Comparison of ENCODE assay signal across 2 cellular contexts in genomic region chr12:78118036-78118435, GRCh38.
TF ChIP-seq lines count a peak whose summit lies in the region.

No MANE protein-coding gene starts in this region.

TF ChIP-seq in SK-N-SH treated with all-trans-retinoic acid at 6 μM for 48 hours, 23 proteins besides CTCF, POLR2A, EP300 and RAD21 (continued from another document):
- TF ChIP-seq, protein P1, sequence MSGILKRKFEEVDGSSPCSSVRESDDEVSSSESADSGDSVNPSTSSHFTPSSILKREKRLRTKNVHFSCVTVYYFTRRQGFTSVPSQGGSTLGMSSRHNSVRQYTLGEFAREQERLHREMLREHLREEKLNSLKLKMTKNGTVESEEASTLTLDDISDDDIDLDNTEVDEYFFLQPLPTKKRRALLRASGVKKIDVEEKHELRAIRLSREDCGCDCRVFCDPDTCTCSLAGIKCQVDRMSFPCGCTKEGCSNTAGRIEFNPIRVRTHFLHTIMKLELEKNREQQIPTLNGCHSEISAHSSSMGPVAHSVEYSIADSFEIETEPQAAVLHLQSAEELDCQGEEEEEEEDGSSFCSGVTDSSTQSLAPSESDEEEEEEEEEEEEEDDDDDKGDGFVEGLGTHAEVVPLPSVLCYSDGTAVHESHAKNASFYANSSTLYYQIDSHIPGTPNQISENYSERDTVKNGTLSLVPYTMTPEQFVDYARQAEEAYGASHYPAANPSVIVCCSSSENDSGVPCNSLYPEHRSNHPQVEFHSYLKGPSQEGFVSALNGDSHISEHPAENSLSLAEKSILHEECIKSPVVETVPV (CRISPR knock-in tag; IDR thresholded peaks at IDR 0.05), result no peak
- TF ChIP-seq TSHZ2 (CRISPR knock-in tag; IDR thresholded peaks at IDR 0.05) (no peak), CSDC2 (CRISPR knock-in tag; IDR thresholded peaks at IDR 0.05) (no peak), ISL1 (CRISPR knock-in tag; IDR thresholded peaks at IDR 0.05) (no peak), ESRRG (CRISPR knock-in tag; IDR thresholded peaks at IDR 0.05) (no peak), ZNF8 (CRISPR knock-in tag; IDR thresholded peaks at IDR 0.05) (no peak)

TF ChIP-seq in H1, 55 proteins besides CTCF, POLR2A, EP300 and RAD21 (continued from another document):
- TF ChIP-seq, protein P2, sequence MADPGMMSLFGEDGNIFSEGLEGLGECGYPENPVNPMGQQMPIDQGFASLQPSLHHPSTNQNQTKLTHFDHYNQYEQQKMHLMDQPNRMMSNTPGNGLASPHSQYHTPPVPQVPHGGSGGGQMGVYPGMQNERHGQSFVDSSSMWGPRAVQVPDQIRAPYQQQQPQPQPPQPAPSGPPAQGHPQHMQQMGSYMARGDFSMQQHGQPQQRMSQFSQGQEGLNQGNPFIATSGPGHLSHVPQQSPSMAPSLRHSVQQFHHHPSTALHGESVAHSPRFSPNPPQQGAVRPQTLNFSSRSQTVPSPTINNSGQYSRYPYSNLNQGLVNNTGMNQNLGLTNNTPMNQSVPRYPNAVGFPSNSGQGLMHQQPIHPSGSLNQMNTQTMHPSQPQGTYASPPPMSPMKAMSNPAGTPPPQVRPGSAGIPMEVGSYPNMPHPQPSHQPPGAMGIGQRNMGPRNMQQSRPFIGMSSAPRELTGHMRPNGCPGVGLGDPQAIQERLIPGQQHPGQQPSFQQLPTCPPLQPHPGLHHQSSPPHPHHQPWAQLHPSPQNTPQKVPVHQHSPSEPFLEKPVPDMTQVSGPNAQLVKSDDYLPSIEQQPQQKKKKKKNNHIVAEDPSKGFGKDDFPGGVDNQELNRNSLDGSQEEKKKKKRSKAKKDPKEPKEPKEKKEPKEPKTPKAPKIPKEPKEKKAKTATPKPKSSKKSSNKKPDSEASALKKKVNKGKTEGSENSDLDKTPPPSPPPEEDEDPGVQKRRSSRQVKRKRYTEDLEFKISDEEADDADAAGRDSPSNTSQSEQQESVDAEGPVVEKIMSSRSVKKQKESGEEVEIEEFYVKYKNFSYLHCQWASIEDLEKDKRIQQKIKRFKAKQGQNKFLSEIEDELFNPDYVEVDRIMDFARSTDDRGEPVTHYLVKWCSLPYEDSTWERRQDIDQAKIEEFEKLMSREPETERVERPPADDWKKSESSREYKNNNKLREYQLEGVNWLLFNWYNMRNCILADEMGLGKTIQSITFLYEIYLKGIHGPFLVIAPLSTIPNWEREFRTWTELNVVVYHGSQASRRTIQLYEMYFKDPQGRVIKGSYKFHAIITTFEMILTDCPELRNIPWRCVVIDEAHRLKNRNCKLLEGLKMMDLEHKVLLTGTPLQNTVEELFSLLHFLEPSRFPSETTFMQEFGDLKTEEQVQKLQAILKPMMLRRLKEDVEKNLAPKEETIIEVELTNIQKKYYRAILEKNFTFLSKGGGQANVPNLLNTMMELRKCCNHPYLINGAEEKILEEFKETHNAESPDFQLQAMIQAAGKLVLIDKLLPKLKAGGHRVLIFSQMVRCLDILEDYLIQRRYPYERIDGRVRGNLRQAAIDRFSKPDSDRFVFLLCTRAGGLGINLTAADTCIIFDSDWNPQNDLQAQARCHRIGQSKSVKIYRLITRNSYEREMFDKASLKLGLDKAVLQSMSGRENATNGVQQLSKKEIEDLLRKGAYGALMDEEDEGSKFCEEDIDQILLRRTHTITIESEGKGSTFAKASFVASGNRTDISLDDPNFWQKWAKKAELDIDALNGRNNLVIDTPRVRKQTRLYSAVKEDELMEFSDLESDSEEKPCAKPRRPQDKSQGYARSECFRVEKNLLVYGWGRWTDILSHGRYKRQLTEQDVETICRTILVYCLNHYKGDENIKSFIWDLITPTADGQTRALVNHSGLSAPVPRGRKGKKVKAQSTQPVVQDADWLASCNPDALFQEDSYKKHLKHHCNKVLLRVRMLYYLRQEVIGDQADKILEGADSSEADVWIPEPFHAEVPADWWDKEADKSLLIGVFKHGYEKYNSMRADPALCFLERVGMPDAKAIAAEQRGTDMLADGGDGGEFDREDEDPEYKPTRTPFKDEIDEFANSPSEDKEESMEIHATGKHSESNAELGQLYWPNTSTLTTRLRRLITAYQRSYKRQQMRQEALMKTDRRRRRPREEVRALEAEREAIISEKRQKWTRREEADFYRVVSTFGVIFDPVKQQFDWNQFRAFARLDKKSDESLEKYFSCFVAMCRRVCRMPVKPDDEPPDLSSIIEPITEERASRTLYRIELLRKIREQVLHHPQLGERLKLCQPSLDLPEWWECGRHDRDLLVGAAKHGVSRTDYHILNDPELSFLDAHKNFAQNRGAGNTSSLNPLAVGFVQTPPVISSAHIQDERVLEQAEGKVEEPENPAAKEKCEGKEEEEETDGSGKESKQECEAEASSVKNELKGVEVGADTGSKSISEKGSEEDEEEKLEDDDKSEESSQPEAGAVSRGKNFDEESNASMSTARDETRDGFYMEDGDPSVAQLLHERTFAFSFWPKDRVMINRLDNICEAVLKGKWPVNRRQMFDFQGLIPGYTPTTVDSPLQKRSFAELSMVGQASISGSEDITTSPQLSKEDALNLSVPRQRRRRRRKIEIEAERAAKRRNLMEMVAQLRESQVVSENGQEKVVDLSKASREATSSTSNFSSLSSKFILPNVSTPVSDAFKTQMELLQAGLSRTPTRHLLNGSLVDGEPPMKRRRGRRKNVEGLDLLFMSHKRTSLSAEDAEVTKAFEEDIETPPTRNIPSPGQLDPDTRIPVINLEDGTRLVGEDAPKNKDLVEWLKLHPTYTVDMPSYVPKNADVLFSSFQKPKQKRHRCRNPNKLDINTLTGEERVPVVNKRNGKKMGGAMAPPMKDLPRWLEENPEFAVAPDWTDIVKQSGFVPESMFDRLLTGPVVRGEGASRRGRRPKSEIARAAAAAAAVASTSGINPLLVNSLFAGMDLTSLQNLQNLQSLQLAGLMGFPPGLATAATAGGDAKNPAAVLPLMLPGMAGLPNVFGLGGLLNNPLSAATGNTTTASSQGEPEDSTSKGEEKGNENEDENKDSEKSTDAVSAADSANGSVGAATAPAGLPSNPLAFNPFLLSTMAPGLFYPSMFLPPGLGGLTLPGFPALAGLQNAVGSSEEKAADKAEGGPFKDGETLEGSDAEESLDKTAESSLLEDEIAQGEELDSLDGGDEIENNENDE (IDR thresholded peaks at IDR 0.05; ENCODE audit: insufficient replicate concordance, low read length), result no peak
- TF ChIP-seq NANOG (IDR thresholded peaks at IDR 0.05; ENCODE audit: insufficient read depth, low read depth, low read length, poor library complexity, severe bottlenecking) (no peak), SP1 (IDR thresholded peaks at IDR 0.05; ENCODE audit: low read depth, low read length) (no peak), SIX5 (IDR thresholded peaks at IDR 0.05; ENCODE audit: low read depth, low read length) (no peak), EZH2 (IDR thresholded peaks at IDR 0.05; ENCODE audit: low read depth, low read length, severe bottlenecking) (no peak), RBBP5 (IDR thresholded peaks at IDR 0.05; ENCODE audit: borderline replicate concordance, low read depth, low read length) (no peak), PHF8 (conservative IDR thresholded peaks at IDR 0.05; ENCODE audit: low read depth, low read length) (no peak)
TF ChIP-seq in H1: peak in this region for 0.
